ENCODE assay signal across 13 cellular contexts in genomic region chr7:146736446-146737190, GRCh38.
DNase-seq lines count a peak whose midpoint lies in the region; ATAC-seq, FAIRE-seq and TF ChIP-seq lines count a peak whose summit lies in the region.
"Had no signal": no experiment of that assay in that cellular context is flagged by ENCODE, and none has a peak within 500 bp of the region (broad histone marks: within the 10 kb centered on the region; RNA-seq: fewer than 3 reads in every experiment).

No MANE protein-coding gene starts in this region.

- TF ChIP-seq CTCF in cardiac muscle cell (IDR thresholded peaks at IDR 0.05; ENCODE audit: low read depth, low read length) (peak; percentile 17), epithelial cell of esophagus (IDR thresholded peaks at IDR 0.05; ENCODE audit: insufficient read depth, low read depth, low read length, missing control alignments) (no peak), upper lobe of right lung (IDR thresholded peaks at IDR 0.05) (no peak)

- H3K4me3 ChIP-seq in cardiac muscle cell (no peak overlapping the region), epithelial cell of esophagus (ENCODE audit: low read length) (no peak overlapping the region), upper lobe of right lung (no peak overlapping the region)

- H3K27me3 ChIP-seq in cardiac muscle cell, result no peaks in the 10 kb centered on the region
- H3K27me3 ChIP-seq in upper lobe of right lung, result no peaks in the 10 kb centered on the region

- no peaks in the 10 kb centered on the region for H3K4me1 ChIP-seq in cardiac muscle cell (ENCODE audit: low read depth)
- no peaks in the 10 kb centered on the region for H3K4me1 ChIP-seq in upper lobe of right lung

- DNase-seq in cardiac muscle cell (ENCODE audit: low read depth in 1 of 2, low spot score in 1 of 2) (peak in 1 of 2 donors; percentile 7), left cardiac atrium (no peak), RCC 7860 (ENCODE audit: low spot score) (no peak), epithelial cell of esophagus (ENCODE audit: low read depth) (peak; percentile 2), upper lobe of right lung (no peak)
- DNase-seq in activated CD8-positive, alpha-beta memory T cell treated with anti-CD3 and anti-CD28 coated beads, Interleukin-2, amount 50 U/mL, for 4 hours, result no peak
- DNase-seq: activated T-cell treated with anti-CD3 and anti-CD28 coated beads for 4 hours, midbrain, NCI-H2029, posterior cingulate gyrus had no signal

- intact Hi-C loops in left cardiac atrium (cut with DNase I) (no loop called here), upper lobe of right lung (cut with DNase I) (no loop called here)

- H3K27ac ChIP-seq in cardiac muscle cell, result no peak overlapping the region
- H3K27ac ChIP-seq in upper lobe of right lung, result no peak overlapping the region

- H3K36me3 ChIP-seq in cardiac muscle cell (no peaks in the 10 kb centered on the region), upper lobe of right lung (no peaks in the 10 kb centered on the region)

- ATAC-seq in left cardiac atrium (no peak), upper lobe of right lung (no peak), HG03520 (IDR thresholded peaks at IDR 0.05; ENCODE audit: unreplicated experiment) (no peak), GM18858 (IDR thresholded peaks at IDR 0.05; ENCODE audit: unreplicated experiment) (no peak)

- peak; percentile 70 for FAIRE-seq in RCC 7860 (lab: Jason Lieb, UNC)
- FAIRE-seq: H1 had no signal

- H3K9me3 ChIP-seq in cardiac muscle cell (ENCODE audit: low read depth) (no peaks in the 10 kb centered on the region), upper lobe of right lung (peaks cover 6% of the 10 kb centered on the region)
